Comparison of ENCODE assay signal across 16 cellular contexts in the genomic region with DNA sequence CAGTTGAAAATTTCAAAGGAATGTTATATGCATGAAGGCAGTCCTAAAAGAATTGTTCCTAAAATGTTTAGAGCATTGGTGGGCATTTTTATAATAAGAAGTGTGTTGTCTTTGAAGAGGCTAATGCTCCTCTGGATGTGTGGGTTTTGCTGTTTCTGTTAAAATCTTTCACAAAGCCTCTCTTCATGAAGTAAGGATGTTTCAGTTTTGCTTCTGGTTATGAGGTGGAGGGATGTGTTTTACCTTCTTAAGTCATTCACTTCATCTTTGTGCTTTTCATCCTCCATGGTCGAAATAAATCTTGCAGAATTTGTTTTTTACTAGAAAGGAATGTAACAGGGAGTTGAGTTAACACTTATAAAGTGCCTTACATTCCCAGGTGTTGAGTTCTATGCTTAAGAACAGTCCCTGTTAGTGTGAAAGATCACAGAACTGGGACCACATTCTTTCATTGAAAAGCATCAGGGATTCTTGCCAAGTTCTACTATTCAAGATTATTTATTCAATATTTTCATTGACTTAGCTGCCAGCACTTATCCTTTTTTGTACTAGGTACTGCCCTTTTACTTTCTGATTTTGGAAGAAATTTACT. TPM values are rescaled to one million over a fixed set of nuclear protein-coding genes. Genes with fewer than 3 reads are reported as not detected.
DNase-seq lines count a peak whose midpoint lies in the region; ATAC-seq, FAIRE-seq and TF ChIP-seq lines count a peak whose summit lies in the region.
"Had no signal": no experiment of that assay in that cellular context is flagged by ENCODE, and none has a peak within 500 bp of the region (broad histone marks: within the 10 kb centered on the region; RNA-seq: fewer than 3 reads in every experiment).

No MANE protein-coding gene starts in this region.

- TF ChIP-seq CTCF in VCaP (conservative IDR thresholded peaks at IDR 0.05) (no peak), HepG2 (CRISPR knock-in tag; IDR thresholded peaks at IDR 0.05) (no peak)

- H3K4me3 Mint-ChIP-seq in T-cell = no peak overlapping the region
- H3K4me3 Mint-ChIP-seq: HFFc6; immature natural killer cell; naive thymus-derived CD8-positive, alpha-beta T cell had no signal

- no peak for TF ChIP-seq POLR2A in HepG2 (IDR thresholded peaks at IDR 0.05; ENCODE audit: insufficient read depth in 1 of 2, low read depth in 2 of 2, low read length in 2 of 2)

- no TSS peak for BruUV-seq in HepG2 (replicated peaks; lab: Mats Ljungman, UMichigan)

- H3K27me3 Mint-ChIP-seq in T-cell = peaks cover 3 to 18% of the 10 kb centered on the region in 2 donors

- 27% methylated on average over 1 of the region's 1 CpG for WGBS in HepG2 (ENCODE audit: low lambda C conversion rate)

- no peaks in the 10 kb centered on the region for H3K4me1 ChIP-seq in HepG2 (ENCODE audit: insufficient read depth, low read length)
- no peaks in the 10 kb centered on the region for H3K4me1 ChIP-seq in effector memory CD4-positive, alpha-beta T cell (ENCODE audit: control insufficient read depth, insufficient read depth, low read length, poor library complexity, severe bottlenecking)

- peak overlapping the region; percentile 73 for H3K27ac ChIP-seq in VCaP
- H3K27ac ChIP-seq in HepG2 (ENCODE audit: extremely low read length, insufficient read depth, low read length) = no peak overlapping the region
- no peak overlapping the region for H3K27ac ChIP-seq in effector memory CD4-positive, alpha-beta T cell (ENCODE audit: insufficient read depth, low read length, poor library complexity, severe bottlenecking)
- H3K27ac ChIP-seq: transverse colon had no signal

- no peaks in the 10 kb centered on the region for H4K20me1 ChIP-seq in HepG2 (ENCODE audit: insufficient read depth, low read length)

- H3K4me1 Mint-ChIP-seq in T-cell = no peaks in the 10 kb centered on the region
- H3K4me1 Mint-ChIP-seq: immature natural killer cell had no signal

- no peak for TF ChIP-seq EP300 in HepG2 (IDR thresholded peaks at IDR 0.05; ENCODE audit: low read depth in 2 of 2, low read length in 2 of 2)
- TF ChIP-seq EP300 in HepG2 (CRISPR knock-in tag; IDR thresholded peaks at IDR 0.05; ENCODE audit: borderline replicate concordance) = no peak

- no peaks in the 10 kb centered on the region for H3K36me3 ChIP-seq in HepG2 (replicated peaks in 1 of 2; ENCODE audit: control insufficient read depth in 1 of 2, insufficient read depth in 2 of 2, low read length in 2 of 2)
- no peaks in the 10 kb centered on the region for H3K36me3 ChIP-seq in effector memory CD4-positive, alpha-beta T cell (ENCODE audit: control insufficient read depth, insufficient read depth, low read length)
- H3K36me3 ChIP-seq: transverse colon had no signal

- no peaks in the 10 kb centered on the region for H3K9me3 Mint-ChIP-seq in T-cell
- H3K9me3 Mint-ChIP-seq: HFFc6; naive thymus-derived CD8-positive, alpha-beta T cell had no signal

- CTCF ChIA-PET in T-cell (lab: Charles Lee) (no interaction called here), HepG2 (lab: Yijun Ruan, JAX; ENCODE audit: low intra/inter-chr PET ratio, low total read pairs) (no interaction called here)

- no peaks in the 10 kb centered on the region for H3K9me3 ChIP-seq in HepG2 (ENCODE audit: low read length)
- H3K9me3 ChIP-seq in effector memory CD4-positive, alpha-beta T cell (ENCODE audit: control insufficient read depth, low read length) = no peaks in the 10 kb centered on the region
- H3K9me3 ChIP-seq: transverse colon had no signal

- no peaks in the 10 kb centered on the region for H3K27me3 ChIP-seq in HepG2 (ENCODE audit: control insufficient read depth in 1 of 2, insufficient read depth in 2 of 2, low read length in 2 of 2)
- no peaks in the 10 kb centered on the region for H3K27me3 ChIP-seq in effector memory CD4-positive, alpha-beta T cell (replicated peaks; ENCODE audit: control insufficient read depth, insufficient read depth, low read length, poor library complexity, severe bottlenecking)
- H3K27me3 ChIP-seq: transverse colon had no signal

- H3K79me2 ChIP-seq in HepG2 (ENCODE audit: insufficient read depth, low read length) = no peaks in the 10 kb centered on the region

- intact Hi-C loops in HepG2 (cut with micrococcal nuclease; ENCODE audit: unreplicated experiment) = no loop called here

- FAIRE-seq in HepG2 (lab: Jason Lieb, UNC) = no peak

- H2AFZ ChIP-seq in HepG2 (ENCODE audit: low read length) = no peak overlapping the region

- POLR2A ChIA-PET in T-cell (lab: Charles Lee) = no interaction called here
- POLR2A ChIA-PET in HepG2 (lab: Yijun Ruan, JAX) = no interaction called here

- DNase-seq in ACHN (peak; percentile 20), T-cell (no peak), HepG2 (ENCODE audit: low spot score) (no peak)
- DNase-seq in effector memory CD4-positive, alpha-beta T cell = no peak
- no peak for DNase-seq in central memory CD4-positive, alpha-beta T cell
- DNase-seq: activated CD4-positive, CD25-positive, alpha-beta regulatory T cell treated with anti-CD3 and anti-CD28 coated beads, Interleukin-2, amount 50 U/mL, for 72 hours; activated gamma-delta T cell; cerebellar nuclear complex; HFFc6; immature natural killer cell; naive thymus-derived CD8-positive, alpha-beta T cell; transverse colon had no signal

- no peak for TF ChIP-seq RAD21 in HepG2 (CRISPR knock-in tag; IDR thresholded peaks at IDR 0.05)

- peak; percentile 70 for ATAC-seq in GM19324 (IDR thresholded peaks at IDR 0.05; ENCODE audit: low FRiP score, unreplicated experiment)
- peak; percentile 68 for ATAC-seq in HG02870 (IDR thresholded peaks at IDR 0.05; ENCODE audit: unreplicated experiment)
- ATAC-seq in T-cell (replicated peaks in 1 of 4) = no peak
- no peak for ATAC-seq in HepG2
- ATAC-seq: naive thymus-derived CD8-positive, alpha-beta T cell had no signal

- H3K36me3 Mint-ChIP-seq in T-cell = no peaks in the 10 kb centered on the region
- H3K36me3 Mint-ChIP-seq: immature natural killer cell; naive thymus-derived CD8-positive, alpha-beta T cell had no signal

- H3K4me3 ChIP-seq in HepG2 (replicated peaks in 1 of 3; ENCODE audit: insufficient read depth in 1 of 3, low read depth in 2 of 3, low read length in 3 of 3) = no peak overlapping the region
- H3K4me3 ChIP-seq in effector memory CD4-positive, alpha-beta T cell (ENCODE audit: insufficient read depth, low read depth, low read length, poor library complexity, severe bottlenecking) = no peak overlapping the region
- H3K4me3 ChIP-seq: transverse colon had no signal

- H3K9ac ChIP-seq in HepG2 (ENCODE audit: insufficient read depth, low read depth, low read length) = no peak overlapping the region

- H3K4me2 ChIP-seq in HepG2 (ENCODE audit: low read depth, low read length) = no peak overlapping the region

- in situ Hi-C loops in ACHN (cut with HindIII; ENCODE audit: low pct_ligation_motif_present, low pct_unique_long_range_greater_than_20kb, low sequenced_read_pairs) (no loop called here), HepG2 (cut with HindIII; ENCODE audit: extremely low pct_ligation_motif_present, low pct_unique_long_range_greater_than_20kb) (no loop called here)

- no peak overlapping the region for H3K27ac Mint-ChIP-seq in T-cell
- H3K27ac Mint-ChIP-seq: HFFc6; immature natural killer cell; naive thymus-derived CD8-positive, alpha-beta T cell had no signal

TF ChIP-seq in HepG2, 621 proteins besides CTCF, POLR2A, EP300 and RAD21 (continues in another document):
- TF ChIP-seq, protein P1, sequence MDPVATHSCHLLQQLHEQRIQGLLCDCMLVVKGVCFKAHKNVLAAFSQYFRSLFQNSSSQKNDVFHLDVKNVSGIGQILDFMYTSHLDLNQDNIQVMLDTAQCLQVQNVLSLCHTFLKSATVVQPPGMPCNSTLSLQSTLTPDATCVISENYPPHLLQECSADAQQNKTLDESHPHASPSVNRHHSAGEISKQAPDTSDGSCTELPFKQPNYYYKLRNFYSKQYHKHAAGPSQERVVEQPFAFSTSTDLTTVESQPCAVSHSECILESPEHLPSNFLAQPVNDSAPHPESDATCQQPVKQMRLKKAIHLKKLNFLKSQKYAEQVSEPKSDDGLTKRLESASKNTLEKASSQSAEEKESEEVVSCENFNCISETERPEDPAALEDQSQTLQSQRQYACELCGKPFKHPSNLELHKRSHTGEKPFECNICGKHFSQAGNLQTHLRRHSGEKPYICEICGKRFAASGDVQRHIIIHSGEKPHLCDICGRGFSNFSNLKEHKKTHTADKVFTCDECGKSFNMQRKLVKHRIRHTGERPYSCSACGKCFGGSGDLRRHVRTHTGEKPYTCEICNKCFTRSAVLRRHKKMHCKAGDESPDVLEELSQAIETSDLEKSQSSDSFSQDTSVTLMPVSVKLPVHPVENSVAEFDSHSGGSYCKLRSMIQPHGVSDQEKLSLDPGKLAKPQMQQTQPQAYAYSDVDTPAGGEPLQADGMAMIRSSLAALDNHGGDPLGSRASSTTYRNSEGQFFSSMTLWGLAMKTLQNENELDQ (CRISPR knock-in tag; IDR thresholded peaks at IDR 0.05; ENCODE audit: borderline replicate concordance) = no peak
- TF ChIP-seq SRY (CRISPR knock-in tag; IDR thresholded peaks at IDR 0.05) (no peak), SRSF9 (IDR thresholded peaks at IDR 0.05; ENCODE audit: borderline replicate concordance, insufficient read depth, low read depth, low read length, poor library complexity, severe bottlenecking) (no peak)

RNA-seq across cellular contexts. Expression of a gene that starts 21.1 kb away (rescaled TPM):
- 1 to 10 TPM; 1.1 to 2.7 (median 1.6) TPM for total RNA-seq in T-cell
- 2.9 and 6.2 TPM in 2 replicates for total RNA-seq in HepG2 (2016; rRNA removed; fragmentation: Illumina TruSeq; extraction: Trizol)
- total RNA-seq in HepG2 (2016; cell fraction: cytosol; rRNA removed; fragmentation: Illumina TruSeq; extraction: Trizol; ENCODE audit: low read depth) = 5.3 and 6.2 TPM in 2 replicates
- total RNA-seq in HepG2 (2016; cell fraction: insoluble cytoplasmic fraction; rRNA removed; fragmentation: Illumina TruSeq; extraction: Trizol) = 3.6 and 5.2 TPM in 2 replicates
- 3.6 and 4.4 TPM in 2 replicates for total RNA-seq in HepG2 (2016; cell fraction: membrane; rRNA removed; fragmentation: Illumina TruSeq; extraction: Trizol)
- 6.8 and 11.0 TPM in 2 replicates for total RNA-seq in HepG2 (2016; cell fraction: nucleus; rRNA removed; fragmentation: Illumina TruSeq; extraction: Trizol)
- polyA plus RNA-seq in HepG2 (2011; rRNA removed) = 4.1 and 4.3 TPM in 2 replicates
- polyA plus RNA-seq in HepG2 (2011; cell fraction: cytosol; rRNA removed) = 2.2 and 2.9 TPM in 2 replicates
- 11.5 and 13.7 TPM in 2 replicates for polyA plus RNA-seq in HepG2 (2011; cell fraction: nucleus; rRNA removed)
- 2.1 and 2.5 TPM in 2 replicates for polyA plus RNA-seq in HepG2 (2012)
- polyA plus RNA-seq in HepG2 (2016; cell fraction: cytosol; fragmentation: Illumina TruSeq; extraction: Trizol; ENCODE audit: low read depth) = 0.06 and 0.24 TPM in 2 replicates
- 1.1 and 2.0 TPM in 2 replicates for polyA plus RNA-seq in HepG2 (2016; cell fraction: insoluble cytoplasmic fraction; fragmentation: Illumina TruSeq; extraction: Trizol; ENCODE audit: low read depth)
- polyA plus RNA-seq in HepG2 (2016; cell fraction: membrane; fragmentation: Illumina TruSeq; extraction: Trizol; ENCODE audit: low read depth) = 0.23 and 0.41 TPM in 2 replicates
- polyA plus RNA-seq in HepG2 (2016; cell fraction: nucleus; fragmentation: Illumina TruSeq; extraction: Trizol; ENCODE audit: insufficient read depth, low read depth) = 1.8 and 2.0 TPM in 2 replicates
- polyA minus RNA-seq in HepG2 (2011; rRNA and poly(A)+ RNA removed; ENCODE audit: low replicate concordance) = 19.9 and 26.0 TPM in 2 replicates
- 7.2 and 9.9 TPM in 2 replicates for polyA minus RNA-seq in HepG2 (2011; cell fraction: cytosol; rRNA and poly(A)+ RNA removed)
- polyA minus RNA-seq in HepG2 (2011; cell fraction: nucleus; rRNA and poly(A)+ RNA removed) = 42.9 and 59.2 TPM in 2 replicates
- polyA plus RNA-seq: AG04450, immature natural killer cell had no signal

Comparison
In these comparisons a context has a peak if more than half of its experiments do, and no peak if none do; other contexts are left out.
1. ATAC-seq: peak in GM19324 (single experiment) and HG02870 (single experiment); none in T-cell (0 of 4) and HepG2 (single experiment).